In genomic region chr17:55238931-55239297, GRCh38 we compare ENCODE assay signal across 9 cellular contexts. TPM values are rescaled to one million over a fixed set of nuclear protein-coding genes. Genes with fewer than 3 reads are reported as not detected.
DNase-seq lines count a peak whose midpoint lies in the region; ATAC-seq, FAIRE-seq and TF ChIP-seq lines count a peak whose summit lies in the region.
"Had no signal": no experiment of that assay in that cellular context is flagged by ENCODE, and none has a peak within 500 bp of the region (broad histone marks: within the 10 kb centered on the region; RNA-seq: fewer than 3 reads in every experiment).

No MANE protein-coding gene starts in this region.

- H3K9me3 Mint-ChIP-seq in T-cell: peaks cover 0 to 5% (median 0%) of the 10 kb centered on the region in 3 donors
- H3K9me3 Mint-ChIP-seq in natural killer cell treated with Interleukin-12 subunit alpha and Interleukin-12 subunit beta and Interleukin-15 and Interleukin-18, amount 100 ng/mL, for 72 hours: no peaks in the 10 kb centered on the region

- H3K36me3 ChIP-seq in esophagus (ENCODE audit: control insufficient read depth in 2 of 2, insufficient read depth in 2 of 2, low read length in 1 of 2): no peaks in the 10 kb centered on the region

- no peak for TF ChIP-seq CTCF in AG04449 (IDR thresholded peaks at IDR 0.05; ENCODE audit: insufficient read depth, low read length, missing control alignments)

- CTCF ChIA-PET in AG04449 (lab: Yijun Ruan, JAX): interaction anchor here (0.9 to 2.5 kb wide), 2 partner anchors 9 to 246 kb away, joined by 3 to 9 read pairs; no protein-coding TSS in a partner anchor
- CTCF ChIA-PET in T-cell (lab: Charles Lee): interaction anchor here in 1 of 2 donors (0.8 to 1.9 kb wide), 2 partner anchors 12 to 27 kb away, joined by 3 to 9 read pairs; no protein-coding TSS in a partner anchor

- POLR2A ChIA-PET in AG04449 (lab: Yijun Ruan, JAX) (no interaction called here), T-cell (lab: Charles Lee) (no interaction called here)

- peak; percentile 12 for ATAC-seq in GM19023 (IDR thresholded peaks at IDR 0.05; ENCODE audit: unreplicated experiment)
- peak in 3 of 4 experiments; percentile 26 to 38 (median 30) for ATAC-seq in T-cell (replicated peaks in 1 of 4)
- ATAC-seq in natural killer cell treated with Interleukin-12 subunit alpha and Interleukin-12 subunit beta and Interleukin-15 and Interleukin-18, amount 100 ng/mL, for 72 hours: no peak

- DNase-seq in AG04449 (ENCODE audit: low read depth, low spot score) (no peak), HTR-8/SVneo (ENCODE audit: insufficient read length, low spot score) (peak; percentile 23), T-cell (peak in 4 of 34 experiments; percentile 2 to 14 (median 7)), RCC 7860 (ENCODE audit: low spot score) (no peak), inferior parietal cortex (ENCODE audit: extremely low spot score) (no peak)
- no peak for DNase-seq in natural killer cell treated with Interleukin-12 subunit alpha and Interleukin-12 subunit beta and Interleukin-15 and Interleukin-18, amount 100 ng/mL, for 72 hours (ENCODE audit: low spot score)

- H3K4me3 Mint-ChIP-seq in T-cell: peak overlapping the region; percentile 79 to 85 (median 85)
- H3K4me3 Mint-ChIP-seq in natural killer cell treated with Interleukin-12 subunit alpha and Interleukin-12 subunit beta and Interleukin-15 and Interleukin-18, amount 100 ng/mL, for 72 hours: peak overlapping the region; percentile 78

- H3K36me3 Mint-ChIP-seq in T-cell: peaks cover 4% of the 10 kb centered on the region
- no peaks in the 10 kb centered on the region for H3K36me3 Mint-ChIP-seq in natural killer cell treated with Interleukin-12 subunit alpha and Interleukin-12 subunit beta and Interleukin-15 and Interleukin-18, amount 100 ng/mL, for 72 hours

- WGBS in esophagus, 2 donors: 1 to 3% methylated on average over 4 of the region's 4 CpGs

- peaks cover 0 to 2% of the 10 kb centered on the region in 2 donors for H3K4me1 ChIP-seq in esophagus (ENCODE audit: control insufficient read depth in 2 of 2, insufficient read depth in 2 of 2, low read length in 1 of 2)

- peaks cover 11 to 14% of the 10 kb centered on the region in 2 donors for H3K27me3 Mint-ChIP-seq in T-cell
- H3K27me3 Mint-ChIP-seq in natural killer cell treated with Interleukin-12 subunit alpha and Interleukin-12 subunit beta and Interleukin-15 and Interleukin-18, amount 100 ng/mL, for 72 hours: peaks cover 11 to 16% of the 10 kb centered on the region in 2 donors

- no peak for FAIRE-seq in HTR-8/SVneo (lab: Jason Lieb, UNC)
- FAIRE-seq in RCC 7860 (lab: Jason Lieb, UNC): no peak

- H3K27ac ChIP-seq in esophagus (ENCODE audit: low read depth in 2 of 2, low read length in 1 of 2): peak overlapping the region; percentile 54 to 81

- H3K9me3 ChIP-seq in esophagus (ENCODE audit: control insufficient read depth in 2 of 2, insufficient read depth in 1 of 2, low read depth in 1 of 2, low read length in 1 of 2): no peaks in the 10 kb centered on the region

- peak overlapping the region; percentile 77 to 84 for H3K27ac Mint-ChIP-seq in T-cell
- H3K27ac Mint-ChIP-seq in natural killer cell treated with Interleukin-12 subunit alpha and Interleukin-12 subunit beta and Interleukin-15 and Interleukin-18, amount 100 ng/mL, for 72 hours: no peak overlapping the region

- H3K4me3 ChIP-seq in AG04449 (ENCODE audit: low read depth, low read length): peak overlapping the region; percentile 65
- peak overlapping the region; percentile 50 to 51 for H3K4me3 ChIP-seq in esophagus (ENCODE audit: low read depth in 1 of 2, low read length in 2 of 2)
- H3K4me3 ChIP-seq: lung had no signal

- no peaks in the 10 kb centered on the region for H3K27me3 ChIP-seq in esophagus (ENCODE audit: control insufficient read depth in 1 of 2, insufficient read depth in 2 of 2, low read length in 2 of 2)

- H3K4me1 Mint-ChIP-seq in T-cell: peaks cover 19 to 26% (median 26%) of the 10 kb centered on the region in 3 donors
- peaks cover 6 to 15% of the 10 kb centered on the region in 2 donors for H3K4me1 Mint-ChIP-seq in natural killer cell treated with Interleukin-12 subunit alpha and Interleukin-12 subunit beta and Interleukin-15 and Interleukin-18, amount 100 ng/mL, for 72 hours (ENCODE audit: low read depth in 2 of 2)

RNA-seq across cellular contexts. Expression of gene HLF, which starts 25.8 kb away (rescaled TPM):
- 1 to 10 TPM in 3 of 5 donors, under 1 TPM in 2; 0.55 to 5.2 (median 2.5) TPM for total RNA-seq in T-cell
- polyA plus RNA-seq in esophagus: 10 to 100 TPM in 1 of 2 donors, 1 to 10 TPM in 1; 6.4 to 12.7 TPM
- 1 to 10 TPM in 1 of 2 donors, under 1 TPM in 1; 0.21 to 1.4 TPM for total RNA-seq in natural killer cell treated with Interleukin-12 subunit alpha and Interleukin-12 subunit beta and Interleukin-15 and Interleukin-18, amount 100 ng/mL, for 72 hours

Comparison
In these comparisons a context has a peak if more than half of its experiments do, and no peak if none do; other contexts are left out.
1. ATAC-seq: peak in GM19023 (single experiment) and T-cell (3 of 4); none in natural killer cell treated with Interleukin-12 subunit alpha and Interleukin-12 subunit beta and Interleukin-15 and Interleukin-18, amount 100 ng/mL, for 72 hours (0 of 2).
2. H3K27ac Mint-ChIP-seq: peak in T-cell (2 of 2); none in natural killer cell treated with Interleukin-12 subunit alpha and Interleukin-12 subunit beta and Interleukin-15 and Interleukin-18, amount 100 ng/mL, for 72 hours (0 of 2).